Comparison of ENCODE assay signal across 20 cellular contexts in the genomic region with DNA sequence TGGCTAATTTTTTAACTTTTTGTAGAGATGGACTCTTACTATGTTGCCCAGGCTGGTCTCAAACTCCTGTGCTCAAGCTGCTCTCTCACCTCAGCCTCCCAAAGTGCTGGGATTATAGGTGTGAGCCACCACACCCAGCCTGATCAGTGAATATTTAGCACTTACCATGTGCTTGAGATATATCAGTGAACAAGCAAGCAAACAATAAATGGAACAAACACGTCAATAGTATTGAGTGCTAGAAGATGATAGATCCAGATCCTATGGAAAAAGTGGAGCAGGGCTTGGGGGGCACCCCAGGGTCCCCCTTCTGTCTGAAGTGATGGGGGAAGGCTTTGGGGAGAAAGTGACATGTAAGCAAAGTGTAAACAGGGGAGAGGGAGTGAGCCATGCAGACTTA.
"Had no signal": no experiment of that assay in that cellular context is flagged by ENCODE, and none has a peak within 500 bp of the region (broad histone marks: within the 10 kb centered on the region; RNA-seq: fewer than 3 reads in every experiment).

No MANE protein-coding gene starts in this region.

- H3K9me3 ChIP-seq: esophagus muscularis mucosa, gastrocnemius medialis, heart right ventricle, left lung, lower lobe of right lung, mucosa of descending colon had no signal

- DNase-seq: dermis blood vessel endothelial cell; dorsolateral prefrontal cortex; effector CD4-positive, alpha-beta T cell; effector memory CD4-positive, alpha-beta T cell; foreskin melanocyte; gastrocnemius medialis; glutamatergic neuron; head of caudate nucleus; heart right ventricle; hippocampal formation; left cardiac atrium; left lung; left ventricle myocardium superior; lower lobe of right lung; mesenchymal stem cell; mucosa of descending colon; naive B cell had no signal

- H3K9me3 Mint-ChIP-seq: mesothelial cell of epicardium had no signal

- H3K27ac Mint-ChIP-seq: mesothelial cell of epicardium had no signal

- H3K36me3 Mint-ChIP-seq: mesothelial cell of epicardium had no signal

- H3K4me1 ChIP-seq: esophagus muscularis mucosa, heart right ventricle, left lung, lower lobe of right lung had no signal

- H3K36me3 ChIP-seq: gastrocnemius medialis, heart right ventricle, left lung, lower lobe of right lung had no signal

- H3K4me3 Mint-ChIP-seq: mesothelial cell of epicardium, naive B cell had no signal

- H3K27me3 ChIP-seq: dorsolateral prefrontal cortex, esophagus muscularis mucosa, gastrocnemius medialis, left lung had no signal

- H3K4me1 Mint-ChIP-seq: mesothelial cell of epicardium, naive B cell had no signal

- H3K4me3 ChIP-seq: coronary artery, dorsolateral prefrontal cortex, esophagus muscularis mucosa, gastrocnemius medialis, heart right ventricle, left lung, lower lobe of right lung, mucosa of descending colon had no signal

- H3K27ac ChIP-seq: coronary artery, esophagus muscularis mucosa, gastrocnemius medialis, heart right ventricle, left lung, lower lobe of right lung had no signal
